ENCODE assay signal across 8 cellular contexts in the genomic region with DNA sequence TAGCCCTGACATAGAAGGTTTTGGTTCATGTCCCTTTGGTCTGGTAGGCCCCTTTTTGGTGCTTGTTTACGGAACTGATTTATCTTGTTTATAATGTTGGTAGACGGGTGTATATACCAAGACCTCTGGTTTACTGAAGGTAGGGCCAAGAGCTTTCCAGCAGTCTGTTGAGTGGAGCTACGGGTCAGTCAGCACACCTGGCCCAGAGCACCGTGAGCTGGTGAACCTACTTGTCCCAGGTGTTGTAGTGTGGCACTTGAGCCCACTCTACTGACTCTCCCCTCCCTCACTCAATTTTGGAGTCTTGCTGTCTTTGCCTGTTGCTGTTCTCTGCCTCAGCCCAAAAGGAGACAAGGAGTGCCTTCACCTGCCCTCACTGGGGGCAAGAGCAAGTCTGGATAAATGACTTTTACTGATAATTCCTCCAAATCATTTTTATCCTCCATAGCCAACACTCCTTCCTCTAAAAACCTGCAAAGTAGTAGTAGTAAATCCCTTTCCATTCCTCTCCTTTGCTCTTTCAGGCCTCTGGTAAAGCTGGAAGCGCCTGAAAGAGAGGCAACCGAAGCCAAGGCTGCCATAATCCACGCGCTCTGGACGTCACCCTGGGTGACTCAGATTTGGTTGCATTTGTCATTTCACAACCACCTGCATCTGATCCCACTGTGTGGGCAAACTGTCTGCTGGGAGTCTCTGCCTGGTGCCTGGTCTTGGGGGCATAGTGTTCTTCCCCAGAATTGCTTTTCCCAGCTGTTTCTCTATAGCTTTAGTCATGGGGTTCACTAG. TPM values are rescaled to one million over a fixed set of nuclear protein-coding genes. Genes with fewer than 3 reads are reported as not detected.
DNase-seq lines count a peak whose midpoint lies in the region; ATAC-seq and TF ChIP-seq lines count a peak whose summit lies in the region.

No MANE protein-coding gene starts in this region.

- H3K9me3 ChIP-seq in stomach, result no peaks in the 10 kb centered on the region

- H3K36me3 ChIP-seq in stomach, result peaks cover 0 to 10% (median 0%) of the 10 kb centered on the region in 4 donors

- peak overlapping the region; percentile 52 to 77 (median 71) for H3K27ac ChIP-seq in stomach

- CTCF ChIA-PET in activated B cell treated with CpG ODN at 0.5 μM for 24 hours (lab: Charles Lee), result no interaction called here

- H3K4me3 ChIP-seq in stomach, result no peak overlapping the region

- POLR2A ChIA-PET in activated B cell treated with CpG ODN at 0.5 μM for 24 hours (lab: Charles Lee), result interaction anchor here (0.7 kb wide), 4 partner anchors 43 to 846 kb away, joined by 3 to 7 read pairs (median 6); no protein-coding TSS in a partner anchor

- no peak for TF ChIP-seq EP300 in stomach (IDR thresholded peaks at IDR 0.05)

- ATAC-seq in activated B cell treated with CpG ODN at 0.5 μM for 24 hours (ENCODE audit: low read depth) (peak; percentile 56), left ventricle myocardium superior (peak; percentile 30), GM21619 (IDR thresholded peaks at IDR 0.05; ENCODE audit: unreplicated experiment) (no peak)

- H3K4me1 Mint-ChIP-seq in activated CD4-positive, alpha-beta T cell treated with anti-CD3 and anti-CD28 coated beads, Interleukin-2, amount 10 ng/mL, durations not matched to agents 24 days and 14 days, result peaks cover 62% of the 10 kb centered on the region
- H3K4me1 Mint-ChIP-seq in activated B cell treated with CpG ODN at 0.5 μM for 24 hours, result peaks cover 86% of the 10 kb centered on the region

- no peak for DNase-seq in activated CD4-positive, alpha-beta T cell treated with anti-CD3 and anti-CD28 coated beads, Interleukin-2, amount 10 ng/mL, durations not matched to agents 24 days and 14 days
- no peak for DNase-seq in activated CD4-positive, alpha-beta T cell treated with anti-CD3 and anti-CD28 coated beads, Interleukin-2, amount 50 U/mL, for 1 hour
- DNase-seq in activated B cell treated with CpG ODN at 0.5 μM for 24 hours (no peak), left ventricle myocardium superior (no peak), stomach (no peak), T1000 (lab: John Stamatoyannopoulos, UW) (no peak), NCI-H1436 (lab: John Stamatoyannopoulos, UW) (no peak)

- peaks cover 29% of the 10 kb centered on the region for H3K36me3 Mint-ChIP-seq in activated CD4-positive, alpha-beta T cell treated with anti-CD3 and anti-CD28 coated beads, Interleukin-2, amount 10 ng/mL, durations not matched to agents 24 days and 14 days (ENCODE audit: low read depth)
- peaks cover 44% of the 10 kb centered on the region for H3K36me3 Mint-ChIP-seq in activated B cell treated with CpG ODN at 0.5 μM for 24 hours (ENCODE audit: low read depth)

- intact Hi-C loops in activated CD4-positive, alpha-beta T cell treated with anti-CD3 and anti-CD28 coated beads, Interleukin-2, amount 10 ng/mL, durations not matched to agents 24 days and 14 days (cut with micrococcal nuclease), result loop anchor here (10.0 kb wide), 1 partner anchor 335 kb away; no protein-coding TSS in a partner anchor
- intact Hi-C loops in activated B cell treated with CpG ODN at 0.5 μM for 24 hours (cut with micrococcal nuclease) (loop anchor here (1.0 kb wide), 1 partner anchor 7 kb away; no protein-coding TSS in a partner anchor), left ventricle myocardium superior (cut with micrococcal nuclease) (no loop called here), stomach (cut with DNase I; ENCODE audit: low total_unique reads) (no loop called here)

- H3K4me1 ChIP-seq in stomach, result peaks cover 31 to 96% (median 55%) of the 10 kb centered on the region in 4 donors

- no peaks in the 10 kb centered on the region for H3K27me3 Mint-ChIP-seq in activated CD4-positive, alpha-beta T cell treated with anti-CD3 and anti-CD28 coated beads, Interleukin-2, amount 10 ng/mL, durations not matched to agents 24 days and 14 days
- H3K27me3 Mint-ChIP-seq in activated B cell treated with CpG ODN at 0.5 μM for 24 hours, result no peaks in the 10 kb centered on the region

- no peaks in the 10 kb centered on the region for H3K27me3 ChIP-seq in stomach

- no peaks in the 10 kb centered on the region for H3K9me3 Mint-ChIP-seq in activated CD4-positive, alpha-beta T cell treated with anti-CD3 and anti-CD28 coated beads, Interleukin-2, amount 10 ng/mL, durations not matched to agents 24 days and 14 days
- no peaks in the 10 kb centered on the region for H3K9me3 Mint-ChIP-seq in activated B cell treated with CpG ODN at 0.5 μM for 24 hours

- H3K4me3 Mint-ChIP-seq in activated CD4-positive, alpha-beta T cell treated with anti-CD3 and anti-CD28 coated beads, Interleukin-2, amount 10 ng/mL, durations not matched to agents 24 days and 14 days, result peak overlapping the region; percentile 50
- H3K4me3 Mint-ChIP-seq in activated B cell treated with CpG ODN at 0.5 μM for 24 hours, result no peak overlapping the region

- TF ChIP-seq POLR2A in stomach (IDR thresholded peaks at IDR 0.05), result no peak

- peak overlapping the region; percentile 79 for H3K27ac Mint-ChIP-seq in activated CD4-positive, alpha-beta T cell treated with anti-CD3 and anti-CD28 coated beads, Interleukin-2, amount 10 ng/mL, durations not matched to agents 24 days and 14 days
- peak overlapping the region; percentile 32 for H3K27ac Mint-ChIP-seq in activated B cell treated with CpG ODN at 0.5 μM for 24 hours

- no peak for TF ChIP-seq CTCF in activated B cell treated with CpG ODN at 0.5 μM for 24 hours (IDR thresholded peaks at IDR 0.05)
- no peak for TF ChIP-seq CTCF in stomach (IDR thresholded peaks at IDR 0.05)

- WGBS in stomach, 5 donors, result 46 to 59% (median 55%) methylated on average over 8 to 9 of the region's 9 CpGs

RNA-seq across cellular contexts. Expression of gene RREB1, which starts 22.2 kb away (rescaled TPM):
- 13.9 and 16.8 TPM in 2 replicates for total RNA-seq in activated CD4-positive, alpha-beta T cell treated with anti-CD3 and anti-CD28 coated beads, Interleukin-2, amount 10 ng/mL, durations not matched to agents 24 days and 14 days
- 62.2 and 67.7 TPM in 2 replicates for total RNA-seq in activated B cell treated with CpG ODN at 0.5 μM for 24 hours
- 36.2 TPM for total RNA-seq in left ventricle myocardium superior
- 100 to 1,000 TPM in 1 of 5 donors, 10 to 100 TPM in 4; 39.7 to 125 (median 61.8) TPM for total RNA-seq in stomach
- 1 to 10 TPM; 4.0 to 8.2 (median 5.2) TPM for polyA plus RNA-seq in stomach

Comparison
In these comparisons a context has a peak if more than half of its experiments do, and no peak if none do; other contexts are left out.
1. intact Hi-C loops: an anchor here in activated CD4-positive, alpha-beta T cell treated with anti-CD3 and anti-CD28 coated beads, Interleukin-2, amount 10 ng/mL, durations not matched to agents 24 days and 14 days (10.0 kb wide) and activated B cell treated with CpG ODN at 0.5 μM for 24 hours (1.0 kb wide); none called in left ventricle myocardium superior and stomach.